ENCODE assay signal across 8 cellular contexts in the genomic region with DNA sequence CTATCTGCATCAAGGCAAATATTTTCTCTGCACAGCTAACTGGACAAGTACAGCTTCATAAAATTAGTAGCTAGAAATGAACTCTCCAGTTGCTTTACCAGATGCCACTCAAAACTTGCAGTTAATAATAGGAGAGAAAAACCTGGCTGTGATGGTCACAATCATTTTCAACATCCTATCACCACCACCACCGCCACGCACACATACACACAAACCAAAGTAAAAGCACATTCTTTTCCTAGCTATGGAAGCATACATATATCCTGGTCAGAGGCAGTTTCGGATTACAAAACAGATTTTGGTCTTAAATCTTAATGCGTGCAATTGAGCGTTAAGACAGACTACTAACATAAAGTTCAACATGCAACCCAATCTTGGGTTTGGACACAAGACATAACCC. TPM values are rescaled to one million over a fixed set of nuclear protein-coding genes. Genes with fewer than 3 reads are reported as not detected.
DNase-seq lines count a peak whose midpoint lies in the region; ATAC-seq and TF ChIP-seq lines count a peak whose summit lies in the region.

No MANE protein-coding gene starts in this region.

- H3K36me3 ChIP-seq in left lung (no peaks in the 10 kb centered on the region), tibial artery (no peaks in the 10 kb centered on the region)

- H3K27me3 ChIP-seq in left lung (no peaks in the 10 kb centered on the region), tibial artery (no peaks in the 10 kb centered on the region)

- DNase-seq in activated T-cell treated with anti-CD3 and anti-CD28 coated beads, Interleukin-2, amount 50 U/mL, for 24 hours, result no peak
- DNase-seq in activated T-cell treated with anti-CD3 and anti-CD28 coated beads, Interleukin-2, amount 50 U/mL, for 1 hour, result no peak
- DNase-seq in activated naive CD8-positive, alpha-beta T cell treated with anti-CD3 and anti-CD28 coated beads, Interleukin-2, amount 50 U/mL, for 24 hours, result no peak
- DNase-seq in left lung, result no peak
- no peak for DNase-seq in tibial artery
- DNase-seq in NK-92 treated with Interleukin-12 subunit alpha and Interleukin-12 subunit beta, amount 100 ng/mL, for 24 hours (lab: John Stamatoyannopoulos, UW), result no peak
- DNase-seq in left colon, result no peak

- TF ChIP-seq CTCF in left lung (IDR thresholded peaks at IDR 0.05), result no peak
- TF ChIP-seq CTCF in tibial artery (IDR thresholded peaks at IDR 0.05), result no peak

- H3K9me3 Mint-ChIP-seq in activated T-cell treated with anti-CD3 and anti-CD28 coated beads, Interleukin-2, amount 50 U/mL, for 24 hours, result no peaks in the 10 kb centered on the region
- no peaks in the 10 kb centered on the region for H3K9me3 Mint-ChIP-seq in activated naive CD8-positive, alpha-beta T cell treated with anti-CD3 and anti-CD28 coated beads, Interleukin-2, amount 50 U/mL, for 24 hours

- peaks cover 24% of the 10 kb centered on the region for H3K36me3 Mint-ChIP-seq in activated T-cell treated with anti-CD3 and anti-CD28 coated beads, Interleukin-2, amount 50 U/mL, for 24 hours (ENCODE audit: low read depth)
- H3K36me3 Mint-ChIP-seq in activated naive CD8-positive, alpha-beta T cell treated with anti-CD3 and anti-CD28 coated beads, Interleukin-2, amount 50 U/mL, for 24 hours (ENCODE audit: low read depth), result peaks cover 2% of the 10 kb centered on the region

- ATAC-seq in activated naive CD8-positive, alpha-beta T cell treated with anti-CD3 and anti-CD28 coated beads, Interleukin-2, amount 50 U/mL, for 24 hours, result no peak
- ATAC-seq in left lung (no peak), GM19351 (IDR thresholded peaks at IDR 0.05; ENCODE audit: unreplicated experiment) (no peak), left colon (no peak)

- intact Hi-C loops in left lung (cut with DNase I), result no loop called here
- intact Hi-C loops in tibial artery (cut with DNase I; ENCODE audit: low total_unique reads), result loop anchor here (5.0 kb wide), 1 partner anchor 994 kb away; no protein-coding TSS in a partner anchor
- intact Hi-C loops in left colon (cut with DNase I, micrococcal nuclease), result no loop called here

- H3K4me1 Mint-ChIP-seq in activated T-cell treated with anti-CD3 and anti-CD28 coated beads, Interleukin-2, amount 50 U/mL, for 24 hours (ENCODE audit: low read depth), result peaks cover 50% of the 10 kb centered on the region
- peaks cover 46% of the 10 kb centered on the region for H3K4me1 Mint-ChIP-seq in activated naive CD8-positive, alpha-beta T cell treated with anti-CD3 and anti-CD28 coated beads, Interleukin-2, amount 50 U/mL, for 24 hours

- peaks cover 6% of the 10 kb centered on the region for H3K27me3 Mint-ChIP-seq in activated T-cell treated with anti-CD3 and anti-CD28 coated beads, Interleukin-2, amount 50 U/mL, for 24 hours
- peaks cover 3% of the 10 kb centered on the region for H3K27me3 Mint-ChIP-seq in activated naive CD8-positive, alpha-beta T cell treated with anti-CD3 and anti-CD28 coated beads, Interleukin-2, amount 50 U/mL, for 24 hours

- H3K4me3 ChIP-seq in left lung (peak overlapping the region; percentile 83 to 93), tibial artery (peak overlapping the region; percentile 87 to 98)

- H3K4me1 ChIP-seq in left lung, result peaks cover 8 to 32% of the 10 kb centered on the region in 2 donors
- H3K4me1 ChIP-seq in tibial artery, result peaks cover 0 to 37% (median 18%) of the 10 kb centered on the region in 4 donors

- H3K27ac Mint-ChIP-seq in activated T-cell treated with anti-CD3 and anti-CD28 coated beads, Interleukin-2, amount 50 U/mL, for 24 hours, result peak overlapping the region; percentile 91
- peak overlapping the region; percentile 83 for H3K27ac Mint-ChIP-seq in activated naive CD8-positive, alpha-beta T cell treated with anti-CD3 and anti-CD28 coated beads, Interleukin-2, amount 50 U/mL, for 24 hours

- H3K4me3 Mint-ChIP-seq in activated T-cell treated with anti-CD3 and anti-CD28 coated beads, Interleukin-2, amount 50 U/mL, for 24 hours, result peak overlapping the region; percentile 93
- H3K4me3 Mint-ChIP-seq in activated naive CD8-positive, alpha-beta T cell treated with anti-CD3 and anti-CD28 coated beads, Interleukin-2, amount 50 U/mL, for 24 hours, result peak overlapping the region; percentile 89

- H3K27ac ChIP-seq in left lung (no peak overlapping the region), tibial artery (peak overlapping the region in 1 of 2 donors; percentile 91)

- H3K9me3 ChIP-seq in left lung, result no peaks in the 10 kb centered on the region
- H3K9me3 ChIP-seq in tibial artery, result no peaks in the 10 kb centered on the region

RNA-seq across cellular contexts. Expression of gene CACUL1, which starts 1.4 kb away (rescaled TPM):
- total RNA-seq in left lung (10 to 100 TPM; 35.1 to 38.2 TPM), left colon (10 to 100 TPM; 42.1 TPM)
